In genomic region chr5:124126504-124127240, GRCh38 we compare ENCODE assay signal across 12 cellular contexts.
DNase-seq lines count a peak whose midpoint lies in the region; ATAC-seq and TF ChIP-seq lines count a peak whose summit lies in the region.
"Had no signal": no experiment of that assay in that cellular context is flagged by ENCODE, and none has a peak within 500 bp of the region (broad histone marks: within the 10 kb centered on the region; RNA-seq: fewer than 3 reads in every experiment).

No MANE protein-coding gene starts in this region.

- no peak overlapping the region for H3K4me2 ChIP-seq in neural cell (ENCODE audit: low read length)

- H3K27ac ChIP-seq in neural cell (ENCODE audit: low read length): peak overlapping the region; percentile 96
- no peak overlapping the region for H3K27ac ChIP-seq in psoas muscle
- H3K27ac ChIP-seq: RWPE1 had no signal

- H3K4me1 ChIP-seq in psoas muscle: peaks cover 10% of the 10 kb centered on the region

- H3K36me3 ChIP-seq in neural cell (ENCODE audit: insufficient read depth, low read length) (no peaks in the 10 kb centered on the region), psoas muscle (ENCODE audit: insufficient read depth in 1 of 2, low read depth in 1 of 2) (no peaks in the 10 kb centered on the region)

- ATAC-seq in GM18907 (IDR thresholded peaks at IDR 0.05; ENCODE audit: unreplicated experiment): peak; percentile 92
- peak; percentile 77 for ATAC-seq in HG02642 (IDR thresholded peaks at IDR 0.05; ENCODE audit: poor library complexity, unreplicated experiment)
- peak; percentile 88 for ATAC-seq in HG03575 (IDR thresholded peaks at IDR 0.05; ENCODE audit: extremely low read depth, insufficient number of reproducible peaks, low FRiP score, unreplicated experiment)
- ATAC-seq in psoas muscle: no peak
- no peak for ATAC-seq in activated CD4-positive, CD25-positive, alpha-beta regulatory T cell treated with anti-CD3 and anti-CD28 coated beads, Interleukin-2, amount 50 U/mL, for 24 hours

- DNase-seq in psoas muscle: no peak
- DNase-seq in NK-92 (lab: John Stamatoyannopoulos, UW; ENCODE audit: unreplicated experiment): no peak
- DNase-seq: activated CD8-positive, alpha-beta memory T cell treated with anti-CD3 and anti-CD28 coated beads for 24 hours; activated naive CD4-positive, alpha-beta T cell treated with anti-CD3 and anti-CD28 coated beads for 36 hours; CD8-positive, alpha-beta memory T cell; small intestine had no signal

- H3F3A ChIP-seq in neural cell (ENCODE audit: insufficient read depth, low read length, poor library complexity, severe bottlenecking): peaks cover 12% of the 10 kb centered on the region

- no peaks in the 10 kb centered on the region for H3K9me2 ChIP-seq in neural cell (ENCODE audit: insufficient read depth, low read length)

- no peak for TF ChIP-seq RAD21 in neural cell (conservative IDR thresholded peaks at IDR 0.05)

- peak overlapping the region; percentile 53 for H3K4me3 ChIP-seq in neural cell (ENCODE audit: low read length)
- no peak overlapping the region for H3K4me3 ChIP-seq in psoas muscle

- intact Hi-C loops in psoas muscle (cut with DNase I): no loop called here

- H2AFZ ChIP-seq in neural cell (ENCODE audit: low read depth, low read length): no peak overlapping the region

- H3K79me2 ChIP-seq in neural cell (replicated peaks; ENCODE audit: insufficient read depth, low read length): no peaks in the 10 kb centered on the region

- H3K9me3 ChIP-seq in neural cell (ENCODE audit: low read length) (no peaks in the 10 kb centered on the region), psoas muscle (no peaks in the 10 kb centered on the region)

- H3K9ac ChIP-seq in neural cell (ENCODE audit: low read length): peak overlapping the region; percentile 71

- no peak for TF ChIP-seq EP300 in neural cell (conservative IDR thresholded peaks at IDR 0.05; ENCODE audit: poor library complexity, severe bottlenecking)

- 94 to 97% (median 94%) methylated on average over 5 of the region's 5 CpGs for WGBS in psoas muscle, 3 donors

- H3K27me3 ChIP-seq in neural cell (ENCODE audit: insufficient read depth, low read depth, low read length): no peaks in the 10 kb centered on the region
- no peaks in the 10 kb centered on the region for H3K27me3 ChIP-seq in psoas muscle (ENCODE audit: insufficient read depth in 3 of 3, low read length in 2 of 3)

- H4K20me1 ChIP-seq in neural cell (ENCODE audit: insufficient read depth): no peaks in the 10 kb centered on the region

- TF ChIP-seq CTCF in neural cell (IDR thresholded peaks at IDR 0.05; ENCODE audit: poor library complexity, severe bottlenecking): no peak
- TF ChIP-seq CTCF in psoas muscle (IDR thresholded peaks at IDR 0.05): no peak

TF ChIP-seq in neural cell, 6 proteins besides CTCF, POLR2A, EP300 and RAD21:
- TF ChIP-seq MXI1 (conservative IDR thresholded peaks at IDR 0.05; ENCODE audit: poor library complexity, severe bottlenecking) (no peak), POLR2AphosphoS5 (IDR thresholded peaks at IDR 0.05) (no peak), EZH2 (IDR thresholded peaks at IDR 0.05; ENCODE audit: borderline replicate concordance, insufficient read depth, low read length, poor library complexity, severe bottlenecking) (no peak), TAF1 (IDR thresholded peaks at IDR 0.05; ENCODE audit: low read depth) (no peak), SMC3 (conservative IDR thresholded peaks at IDR 0.05; ENCODE audit: poor library complexity) (no peak), REST (IDR thresholded peaks at IDR 0.05; ENCODE audit: borderline replicate concordance) (no peak)

Comparison
In these comparisons a context has a peak if more than half of its experiments do, and no peak if none do; other contexts are left out.
1. ATAC-seq: peak in GM18907 (single experiment), HG02642 (single experiment) and HG03575 (single experiment); none in psoas muscle (0 of 4) and activated CD4-positive, CD25-positive, alpha-beta regulatory T cell treated with anti-CD3 and anti-CD28 coated beads, Interleukin-2, amount 50 U/mL, for 24 hours (0 of 2).